In the genomic region with DNA sequence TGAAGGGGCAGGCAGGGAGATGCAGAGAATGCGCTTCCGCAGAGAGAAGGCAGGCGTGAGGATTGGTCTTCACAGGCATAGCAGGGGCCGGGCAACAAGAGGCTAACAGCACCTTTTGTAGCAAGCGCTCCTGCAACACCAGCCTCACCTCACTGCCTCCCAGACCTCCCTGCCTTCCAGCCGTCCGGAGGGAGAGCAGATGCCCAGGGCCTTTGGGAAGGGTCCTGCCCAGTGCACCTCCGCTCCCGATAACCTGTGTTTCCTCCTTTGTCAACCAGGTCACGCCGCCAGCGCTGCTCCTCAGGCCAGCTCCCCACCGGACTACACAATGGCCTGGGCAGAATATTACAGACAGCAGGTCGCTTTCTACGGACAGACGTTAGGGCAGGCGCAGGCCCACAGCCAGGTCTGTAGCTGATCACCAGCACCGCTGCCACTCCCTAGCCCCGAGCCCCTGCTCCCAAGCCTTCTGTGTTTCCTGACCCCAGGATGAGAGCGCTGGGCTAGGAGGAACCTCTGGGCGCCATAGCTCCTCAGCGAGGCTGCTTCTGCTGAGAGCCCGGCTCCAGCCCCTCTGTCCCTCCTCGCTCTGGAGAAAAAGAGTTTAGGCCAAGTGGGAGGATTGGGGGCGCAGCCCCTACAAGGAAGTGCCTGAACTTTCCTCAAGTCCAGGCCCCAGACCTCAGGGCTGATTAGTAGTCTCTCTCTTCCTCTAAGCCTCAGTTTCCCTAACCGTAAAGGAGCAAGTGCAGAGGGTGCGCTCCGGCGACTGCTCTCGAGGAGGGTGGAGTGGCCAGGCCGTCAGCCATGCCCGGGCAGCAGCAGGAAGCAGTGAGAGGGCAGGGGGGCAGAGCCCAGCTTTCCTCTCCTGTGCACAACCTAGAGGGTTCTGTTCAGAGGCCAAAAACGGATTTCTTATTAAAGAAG, we compare ENCODE assay signal across 1 cellular context.
TF ChIP-seq lines count a peak whose summit lies in the region.

No MANE protein-coding gene starts in this region.

TF ChIP-seq in H1, 55 proteins besides CTCF, POLR2A, EP300 and RAD21:
- TF ChIP-seq RNF2 (IDR thresholded peaks at IDR 0.05; ENCODE audit: borderline replicate concordance, low read depth, low read length, missing control alignments, poor library complexity, severe bottlenecking) (no peak), TAF1 (IDR thresholded peaks at IDR 0.05; ENCODE audit: low read depth, low read length) (no peak), PHF8 (conservative IDR thresholded peaks at IDR 0.05; ENCODE audit: low read depth, low read length) (no peak), SIN3A (conservative IDR thresholded peaks at IDR 0.05 in 1 of 2, IDR thresholded peaks at IDR 0.05 in 1 of 2; ENCODE audit: low read depth in 1 of 2, low read length in 2 of 2) (no peak), FOSL1 (IDR thresholded peaks at IDR 0.05; ENCODE audit: insufficient read depth, low read depth, low read length) (no peak)
